In genomic region chr9:35658894-35659220, GRCh38 we compare ENCODE assay signal across 8 cellular contexts. TPM values are rescaled to one million over a fixed set of nuclear protein-coding genes. Genes with fewer than 3 reads are reported as not detected.
DNase-seq lines count a peak whose midpoint lies in the region; ATAC-seq and TF ChIP-seq lines count a peak whose summit lies in the region.

No MANE protein-coding gene starts in this region.

- CTCF ChIA-PET in Caco-2 (lab: Charles Lee) = interaction anchor here (1.2 to 2.9 kb wide), 4 partner anchors 12 to 92 kb away, joined by 3 to 31 read pairs (median 6); no protein-coding TSS in a partner anchor

- DNase-seq in Caco-2 = no peak
- peak; percentile 63 for DNase-seq in foreskin melanocyte
- DNase-seq in NAMALWA (ENCODE audit: low spot score) = no peak

- peak overlapping the region; percentile 96 for H3K4me2 ChIP-seq in parathyroid adenoma (ENCODE audit: low read length)

- H2AFZ ChIP-seq in parathyroid adenoma = peak overlapping the region; percentile 83

- no TSS peak for BruUV-seq in Caco-2 (replicated peaks; lab: Mats Ljungman, UMichigan)

- no peaks in the 10 kb centered on the region for H3K36me3 ChIP-seq in Caco-2 (ENCODE audit: control insufficient read depth, insufficient read depth, low read length)
- H3K36me3 ChIP-seq in parathyroid adenoma (ENCODE audit: control insufficient read depth, insufficient read depth, low read length) = no peaks in the 10 kb centered on the region

- H3K4me1 ChIP-seq in Caco-2 (peaks cover 7% of the 10 kb centered on the region), parathyroid adenoma (no peaks in the 10 kb centered on the region)

- H3K27me3 Mint-ChIP-seq in Caco-2 (ENCODE audit: insufficient read depth, unreplicated experiment) = peaks cover 3% of the 10 kb centered on the region

- peaks cover 52% of the 10 kb centered on the region for H3K36me3 Mint-ChIP-seq in Caco-2 (ENCODE audit: insufficient read depth, unreplicated experiment)

- H3K27ac Mint-ChIP-seq in Caco-2 (ENCODE audit: unreplicated experiment) = peak overlapping the region; percentile 82

- no peaks in the 10 kb centered on the region for H3K9me3 Mint-ChIP-seq in Caco-2 (ENCODE audit: unreplicated experiment)

- peak; percentile 3 for ATAC-seq in HG02973 (IDR thresholded peaks at IDR 0.05; ENCODE audit: unreplicated experiment)
- no peak for ATAC-seq in GM21360 (IDR thresholded peaks at IDR 0.05; ENCODE audit: unreplicated experiment)
- no peak for ATAC-seq in GM19035 (IDR thresholded peaks at IDR 0.05; ENCODE audit: unreplicated experiment)

- no peaks in the 10 kb centered on the region for H3K9me3 ChIP-seq in Caco-2
- H3K9me3 ChIP-seq in parathyroid adenoma (ENCODE audit: control insufficient read depth, low read length) = no peaks in the 10 kb centered on the region

- intact Hi-C loops in Caco-2 (cut with micrococcal nuclease; ENCODE audit: unreplicated experiment) = loop anchor here (2.0 to 5.0 kb wide), 2 partner anchors 33 to 156 kb away; partner anchors contain the start of gene HINT2

- H3K27ac ChIP-seq in parathyroid adenoma = peak overlapping the region; percentile 99

- no peaks in the 10 kb centered on the region for H3K27me3 ChIP-seq in Caco-2 (replicated peaks; ENCODE audit: control insufficient read depth, insufficient read depth, low read length)
- no peaks in the 10 kb centered on the region for H3K27me3 ChIP-seq in parathyroid adenoma (ENCODE audit: control insufficient read depth, insufficient read depth, low read length)

- peaks cover 18% of the 10 kb centered on the region for H3K4me1 Mint-ChIP-seq in Caco-2 (ENCODE audit: low read depth, unreplicated experiment)

- H3K79me2 ChIP-seq in parathyroid adenoma = no peaks in the 10 kb centered on the region

- no peak for TF ChIP-seq CTCF in Caco-2 (IDR thresholded peaks at IDR 0.05; ENCODE audit: insufficient read depth in 1 of 2, low read depth in 1 of 2, low read length in 1 of 2, severe bottlenecking in 1 of 2, unreplicated experiment in 1 of 2)
- no peak for TF ChIP-seq CTCF in WI38 (IDR thresholded peaks at IDR 0.05; ENCODE audit: low read depth, low read length)
- TF ChIP-seq CTCF in parathyroid adenoma (IDR thresholded peaks at IDR 0.05) = no peak

- H3K4me3 ChIP-seq in Caco-2 (ENCODE audit: low read depth, low read length) (peak overlapping the region; percentile 95), WI38 (ENCODE audit: low read depth, low read length) (peak overlapping the region; percentile 82), parathyroid adenoma (ENCODE audit: low read depth, low read length) (peak overlapping the region; percentile 92)

- H3K9ac ChIP-seq in parathyroid adenoma = no peak overlapping the region

- peak overlapping the region; percentile 76 for H3K4me3 Mint-ChIP-seq in Caco-2 (ENCODE audit: unreplicated experiment)

- POLR2A ChIA-PET in Caco-2 (lab: Charles Lee) = interaction anchor here (1.4 kb wide), 1 partner anchor 69 kb away, joined by 5 read pairs; no protein-coding TSS in a partner anchor

RNA-seq across cellular contexts. Expression of gene CCDC107, which starts 0.8 kb away (rescaled TPM):
- total RNA-seq in Caco-2 (2022) = 11.8 and 12.1 TPM in 2 replicates

RNA-seq across cellular contexts. Expression of gene RMRP, which starts 1.0 kb away (rescaled TPM):
- 10,161 and 10,726 TPM in 2 replicates for total RNA-seq in Caco-2 (2022)

RNA-seq across cellular contexts. Expression of gene ARHGEF39, which starts 6.1 kb away (rescaled TPM):
- 31.4 and 32.8 TPM in 2 replicates for total RNA-seq in Caco-2 (2022)

RNA-seq across cellular contexts. Expression of gene SIT1, which starts 8.1 kb away (rescaled TPM):
- not detected in 2 replicates for total RNA-seq in Caco-2 (2022)

RNA-seq across cellular contexts. Expression of gene CA9, which starts 14.9 kb away (rescaled TPM):
- total RNA-seq in Caco-2 (2022) = not detected in 2 replicates
